ENCODE assay signal across 1 cellular context in the genomic region with DNA sequence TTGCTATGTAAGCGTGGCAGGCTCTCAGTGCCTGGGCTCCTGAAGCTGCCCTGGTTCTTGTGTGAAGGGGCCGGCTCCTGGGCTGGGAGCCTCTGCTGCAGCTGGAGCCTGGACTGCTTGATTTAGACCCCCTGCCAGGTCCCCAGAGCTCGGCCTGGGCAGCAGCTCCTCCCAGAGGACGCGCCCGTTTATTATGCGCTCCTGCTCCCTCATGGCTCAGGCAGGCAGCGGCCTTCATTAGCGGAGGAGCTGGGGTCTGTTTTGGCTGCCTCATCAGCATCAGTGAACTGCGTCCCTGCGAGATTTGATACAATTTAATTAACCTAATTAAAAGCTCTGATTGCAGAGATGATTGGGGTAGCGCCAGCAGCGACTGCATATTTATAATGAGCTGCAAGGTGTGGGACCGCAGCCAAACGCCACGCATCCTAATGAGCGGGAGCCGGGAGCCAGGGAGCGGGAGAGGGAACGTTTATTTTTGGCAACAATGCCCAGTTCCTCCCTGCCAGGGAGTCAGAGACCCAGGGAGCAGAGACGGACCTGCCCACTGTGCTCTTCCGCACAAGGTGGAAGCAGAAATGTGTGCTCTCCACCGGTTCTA.
TF ChIP-seq lines count a peak whose summit lies in the region.

No MANE protein-coding gene starts in this region.

TF ChIP-seq in IMR-90, 13 proteins besides CTCF, POLR2A, EP300 and RAD21:
- TF ChIP-seq MAFK (IDR thresholded peaks at IDR 0.05; ENCODE audit: low read depth, low read length) (no peak), RFX5 (IDR thresholded peaks at IDR 0.05; ENCODE audit: low read depth, low read length) (no peak), CHD1 (IDR thresholded peaks at IDR 0.05; ENCODE audit: low read depth, low read length) (no peak)
